ENCODE assay signal across 1 cellular context in the genomic region with DNA sequence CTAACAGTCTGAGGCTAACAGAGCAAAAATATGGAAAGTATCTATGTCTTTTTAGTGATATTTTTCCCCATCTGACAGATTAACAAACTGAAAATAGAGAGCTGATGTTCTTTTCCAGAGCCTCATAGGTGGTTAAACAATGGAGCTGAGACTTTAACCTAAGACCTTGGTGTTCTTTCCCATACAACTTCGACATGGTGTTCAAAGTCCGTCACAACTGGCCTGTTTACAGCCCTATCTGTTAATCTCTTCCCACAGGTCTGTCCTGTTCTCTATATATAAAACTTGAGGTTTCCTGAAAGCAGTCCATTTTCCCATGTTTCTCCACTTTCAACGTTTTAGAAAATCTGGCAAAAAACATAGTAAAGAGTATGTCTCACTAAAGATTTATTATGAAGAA.
TF ChIP-seq lines count a peak whose summit lies in the region.

No MANE protein-coding gene starts in this region.

TF ChIP-seq in HepG2, 621 proteins besides CTCF, POLR2A, EP300 and RAD21 (continued from another document):
- no peak for TF ChIP-seq ZNF337 (CRISPR knock-in tag; IDR thresholded peaks at IDR 0.05; ENCODE audit: borderline replicate concordance, low read depth)
- no peak for TF ChIP-seq SETDB1 (CRISPR knock-in tag; IDR thresholded peaks at IDR 0.05; ENCODE audit: borderline replicate concordance)
